In genomic region chr1:225602590-225603206, GRCh38 we compare ENCODE assay signal across 1 cellular context.
TF ChIP-seq lines count a peak whose summit lies in the region.

No MANE protein-coding gene starts in this region.

TF ChIP-seq in WTC11, 78 proteins besides CTCF, POLR2A, EP300 and RAD21 (continued from another document):
- TF ChIP-seq, protein P1, sequence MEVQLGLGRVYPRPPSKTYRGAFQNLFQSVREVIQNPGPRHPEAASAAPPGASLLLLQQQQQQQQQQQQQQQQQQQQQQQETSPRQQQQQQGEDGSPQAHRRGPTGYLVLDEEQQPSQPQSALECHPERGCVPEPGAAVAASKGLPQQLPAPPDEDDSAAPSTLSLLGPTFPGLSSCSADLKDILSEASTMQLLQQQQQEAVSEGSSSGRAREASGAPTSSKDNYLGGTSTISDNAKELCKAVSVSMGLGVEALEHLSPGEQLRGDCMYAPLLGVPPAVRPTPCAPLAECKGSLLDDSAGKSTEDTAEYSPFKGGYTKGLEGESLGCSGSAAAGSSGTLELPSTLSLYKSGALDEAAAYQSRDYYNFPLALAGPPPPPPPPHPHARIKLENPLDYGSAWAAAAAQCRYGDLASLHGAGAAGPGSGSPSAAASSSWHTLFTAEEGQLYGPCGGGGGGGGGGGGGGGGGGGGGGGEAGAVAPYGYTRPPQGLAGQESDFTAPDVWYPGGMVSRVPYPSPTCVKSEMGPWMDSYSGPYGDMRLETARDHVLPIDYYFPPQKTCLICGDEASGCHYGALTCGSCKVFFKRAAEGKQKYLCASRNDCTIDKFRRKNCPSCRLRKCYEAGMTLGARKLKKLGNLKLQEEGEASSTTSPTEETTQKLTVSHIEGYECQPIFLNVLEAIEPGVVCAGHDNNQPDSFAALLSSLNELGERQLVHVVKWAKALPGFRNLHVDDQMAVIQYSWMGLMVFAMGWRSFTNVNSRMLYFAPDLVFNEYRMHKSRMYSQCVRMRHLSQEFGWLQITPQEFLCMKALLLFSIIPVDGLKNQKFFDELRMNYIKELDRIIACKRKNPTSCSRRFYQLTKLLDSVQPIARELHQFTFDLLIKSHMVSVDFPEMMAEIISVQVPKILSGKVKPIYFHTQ (CRISPR knock-in tag; IDR thresholded peaks at IDR 0.05), result no peak
- no peak for TF ChIP-seq ATF1 (CRISPR knock-in tag; IDR thresholded peaks at IDR 0.05)
